In the genomic region with DNA sequence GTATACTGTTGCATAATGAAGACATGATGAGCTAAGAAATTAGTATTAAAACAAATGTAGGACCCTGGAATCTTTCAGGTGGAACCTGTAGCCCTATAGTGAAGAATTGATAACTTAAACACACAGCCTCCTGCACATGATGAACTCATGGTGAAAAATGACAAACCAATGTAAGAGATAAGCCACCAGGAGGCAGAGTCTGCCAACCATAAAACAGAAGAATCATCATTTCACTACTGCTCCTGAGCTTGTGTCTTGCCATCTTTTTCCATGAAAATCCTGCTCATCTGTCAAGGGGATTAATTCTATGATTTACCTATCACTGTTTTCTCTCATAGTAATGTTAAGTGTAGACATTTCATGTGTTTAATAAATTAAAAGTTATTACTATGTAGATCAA, we compare ENCODE assay signal across 10 cellular contexts.
A peak's percentile ranks its signal among the peaks of the same experiment; 100 is the strongest.
DNase-seq lines count a peak whose midpoint lies in the region; ATAC-seq, FAIRE-seq and TF ChIP-seq lines count a peak whose summit lies in the region.
"Had no signal": no experiment of that assay in that cellular context is flagged by ENCODE, and none has a peak within 500 bp of the region (broad histone marks: within the 10 kb centered on the region; RNA-seq: fewer than 3 reads in every experiment).

No MANE protein-coding gene starts in this region.

- TF ChIP-seq POLR2A in uterus (IDR thresholded peaks at IDR 0.05): no peak

- H3K27me3 ChIP-seq in heart right ventricle (no peaks in the 10 kb centered on the region), right atrium auricular region (no peaks in the 10 kb centered on the region), uterus (no peaks in the 10 kb centered on the region)

- FAIRE-seq in kidney (lab: Jason Lieb, UNC): no peak

- H3K36me3 ChIP-seq in heart right ventricle (no peaks in the 10 kb centered on the region), right atrium auricular region (no peaks in the 10 kb centered on the region), kidney (ENCODE audit: control insufficient read depth in 1 of 2, insufficient read depth in 2 of 2, low read length in 2 of 2) (no peaks in the 10 kb centered on the region), uterus (no peaks in the 10 kb centered on the region)

- H3K4me1 ChIP-seq in heart right ventricle (no peaks in the 10 kb centered on the region), right atrium auricular region (no peaks in the 10 kb centered on the region), kidney (ENCODE audit: control insufficient read depth in 1 of 2, insufficient read depth in 1 of 2, low read depth in 1 of 2, low read length in 2 of 2) (no peaks in the 10 kb centered on the region), uterus (no peaks in the 10 kb centered on the region)

- no peak overlapping the region for H3K9ac ChIP-seq in kidney (ENCODE audit: low read length in 2 of 2)

- TF ChIP-seq CTCF in heart right ventricle (IDR thresholded peaks at IDR 0.05): peak in 8 of 9 donors; percentile 13 to 58 (median 40)
- peak in 1 of 2 donors; percentile 59 for TF ChIP-seq CTCF in right atrium auricular region (IDR thresholded peaks at IDR 0.05)
- peak; percentile 76 for TF ChIP-seq CTCF in VCaP (conservative IDR thresholded peaks at IDR 0.05)
- peak; percentile 39 for TF ChIP-seq CTCF in kidney (IDR thresholded peaks at IDR 0.05; ENCODE audit: borderline replicate concordance, extremely low read depth, insufficient read depth)
- TF ChIP-seq CTCF in uterus (IDR thresholded peaks at IDR 0.05): peak in 3 of 4 experiments; percentile 16 to 39 (median 21)

- intact Hi-C loops in heart right ventricle (cut with DNase I) (loop anchor here in 3 of 10 donors (5.0 to 10.0 kb wide), 3 partner anchors 382 to 1442 kb away; no protein-coding TSS in a partner anchor), kidney (cut with DNase I) (no loop called here), uterus (cut with DNase I; ENCODE audit: low total_unique reads) (no loop called here)

- H3K9me3 ChIP-seq in heart right ventricle: peaks cover 0 to 9% (median 0%) of the 10 kb centered on the region in 11 donors
- no peaks in the 10 kb centered on the region for H3K9me3 ChIP-seq in right atrium auricular region
- no peaks in the 10 kb centered on the region for H3K9me3 ChIP-seq in kidney (ENCODE audit: control insufficient read depth in 1 of 2, low read length in 2 of 2)
- no peaks in the 10 kb centered on the region for H3K9me3 ChIP-seq in uterus

- no peak for DNase-seq in heart right ventricle
- DNase-seq in right atrium auricular region (ENCODE audit: low spot score): no peak
- no peak for DNase-seq in kidney
- DNase-seq in uterus: no peak
- DNase-seq in activated T-cell treated with anti-CD3 and anti-CD28 coated beads, Interleukin-2, amount 50 U/mL, for 1 hour: no peak
- DNase-seq in stimulated activated CD4-positive, alpha-beta T cell treated with anti-CD3 and anti-CD28 coated beads, Interleukin-4, amount 100 ng/mL, for 24 hours: no peak
- DNase-seq in COR-L47 (lab: John Stamatoyannopoulos, UW): no peak
- DNase-seq: Calu3, natural killer cell had no signal

- no peak overlapping the region for H3K4me3 ChIP-seq in heart right ventricle
- no peak overlapping the region for H3K4me3 ChIP-seq in right atrium auricular region
- no peak overlapping the region for H3K4me3 ChIP-seq in kidney (ENCODE audit: low read length in 2 of 2)
- H3K4me3 ChIP-seq in uterus: no peak overlapping the region

- H3K27ac ChIP-seq in heart right ventricle (no peak overlapping the region), right atrium auricular region (no peak overlapping the region), VCaP (no peak overlapping the region), kidney (ENCODE audit: low read depth in 2 of 2, low read length in 2 of 2) (no peak overlapping the region), uterus (no peak overlapping the region)

- ATAC-seq in heart right ventricle: no peak
- ATAC-seq: natural killer cell had no signal
